Comparison of ENCODE assay signal across 21 cellular contexts in genomic region chr6:13528777-13529343, GRCh38. TPM values are rescaled to one million over a fixed set of nuclear protein-coding genes. Genes with fewer than 3 reads are reported as not detected.
DNase-seq lines count a peak whose midpoint lies in the region; ATAC-seq and TF ChIP-seq lines count a peak whose summit lies in the region.
"Had no signal": no experiment of that assay in that cellular context is flagged by ENCODE, and none has a peak within 500 bp of the region (broad histone marks: within the 10 kb centered on the region; RNA-seq: fewer than 3 reads in every experiment).

No MANE protein-coding gene starts in this region.

- TF ChIP-seq CTCF in Loucy (conservative IDR thresholded peaks at IDR 0.05; ENCODE audit: low read length): no peak
- TF ChIP-seq CTCF in heart right ventricle (IDR thresholded peaks at IDR 0.05): no peak

- no peak overlapping the region for H3K4me3 ChIP-seq in BLaER1
- no peak overlapping the region for H3K4me3 ChIP-seq in Loucy (ENCODE audit: low read length, poor library complexity, severe bottlenecking)
- H3K4me3 ChIP-seq in heart right ventricle: no peak overlapping the region
- H3K4me3 ChIP-seq: thoracic aorta had no signal

- H3K27ac Mint-ChIP-seq in naive thymus-derived CD8-positive, alpha-beta T cell: peak overlapping the region in 7 of 10 donors; percentile 12 to 89 (median 43)
- H3K27ac Mint-ChIP-seq in activated T-cell treated with anti-CD3 and anti-CD28 coated beads, Interleukin-2, amount 50 U/mL, for 24 hours: no peak overlapping the region
- H3K27ac Mint-ChIP-seq: activated naive CD4-positive, alpha-beta T cell treated with anti-CD3 and anti-CD28 coated beads, Interleukin-2, amount 10 ng/mL, durations not matched to agents 7 days and 5 days had no signal

- intact Hi-C loops in heart right ventricle (cut with DNase I): loop anchor here in 5 of 10 donors (2.0 to 5.0 kb wide), 4 partner anchors 42 to 192 kb away; partner anchors contain the start of gene GFOD1 (in 3 of the 5)

- POLR2A ChIA-PET in naive thymus-derived CD8-positive, alpha-beta T cell (lab: Charles Lee): no interaction called here

- ATAC-seq in heart right ventricle: peak; percentile 66 to 92 (median 78)
- no peak for ATAC-seq in naive thymus-derived CD8-positive, alpha-beta T cell

- WGBS in heart right ventricle, 2 donors: 42 to 57% methylated on average over 8 of the region's 8 CpGs

- no peaks in the 10 kb centered on the region for H3K36me3 Mint-ChIP-seq in naive thymus-derived CD8-positive, alpha-beta T cell
- no peaks in the 10 kb centered on the region for H3K36me3 Mint-ChIP-seq in activated T-cell treated with anti-CD3 and anti-CD28 coated beads, Interleukin-2, amount 50 U/mL, for 24 hours (ENCODE audit: low read depth)
- H3K36me3 Mint-ChIP-seq: activated naive CD4-positive, alpha-beta T cell treated with anti-CD3 and anti-CD28 coated beads, Interleukin-2, amount 10 ng/mL, durations not matched to agents 7 days and 5 days; CD8-positive, alpha-beta memory T cell had no signal

- H3K4me3 Mint-ChIP-seq in naive thymus-derived CD8-positive, alpha-beta T cell: no peak overlapping the region
- H3K4me3 Mint-ChIP-seq in activated T-cell treated with anti-CD3 and anti-CD28 coated beads, Interleukin-2, amount 50 U/mL, for 24 hours: no peak overlapping the region
- H3K4me3 Mint-ChIP-seq: activated naive CD4-positive, alpha-beta T cell treated with anti-CD3 and anti-CD28 coated beads, Interleukin-2, amount 10 ng/mL, durations not matched to agents 7 days and 5 days; CD8-positive, alpha-beta memory T cell had no signal

- H3K36me3 ChIP-seq in BLaER1 (no peaks in the 10 kb centered on the region), Loucy (ENCODE audit: insufficient read depth, low read length) (no peaks in the 10 kb centered on the region), heart right ventricle (no peaks in the 10 kb centered on the region)
- H3K36me3 ChIP-seq: thoracic aorta had no signal

- H3F3A ChIP-seq in Loucy (ENCODE audit: low read depth): peaks cover 5% of the 10 kb centered on the region; the same call in 1 of the 2 replicates

- peak overlapping the region; percentile 17; the same call in 1 of the 2 replicates for H3K9ac ChIP-seq in BLaER1
- peak overlapping the region; percentile 15 for H3K9ac ChIP-seq in Loucy (ENCODE audit: low read depth, low read length, poor library complexity, severe bottlenecking)

- no peaks in the 10 kb centered on the region for H3K9me3 Mint-ChIP-seq in naive thymus-derived CD8-positive, alpha-beta T cell
- no peaks in the 10 kb centered on the region for H3K9me3 Mint-ChIP-seq in activated T-cell treated with anti-CD3 and anti-CD28 coated beads, Interleukin-2, amount 50 U/mL, for 24 hours
- H3K9me3 Mint-ChIP-seq: activated naive CD4-positive, alpha-beta T cell treated with anti-CD3 and anti-CD28 coated beads, Interleukin-2, amount 10 ng/mL, durations not matched to agents 7 days and 5 days; CD8-positive, alpha-beta memory T cell had no signal

- H3K9me3 ChIP-seq in BLaER1 (no peaks in the 10 kb centered on the region), Loucy (ENCODE audit: insufficient read depth, low read depth, low read length) (no peaks in the 10 kb centered on the region), heart right ventricle (no peaks in the 10 kb centered on the region)
- H3K9me3 ChIP-seq: thoracic aorta had no signal

- H2AFZ ChIP-seq in Loucy (ENCODE audit: low read length): peak overlapping the region; percentile 67; the same call in 1 of the 2 replicates

- peaks cover 5 to 35% (median 25%) of the 10 kb centered on the region in 4 donors for H3K4me1 Mint-ChIP-seq in naive thymus-derived CD8-positive, alpha-beta T cell
- H3K4me1 Mint-ChIP-seq in activated T-cell treated with anti-CD3 and anti-CD28 coated beads, Interleukin-2, amount 50 U/mL, for 24 hours (ENCODE audit: low read depth): peaks cover 16% of the 10 kb centered on the region

- DNase-seq in heart right ventricle (peak in 1 of 2 donors; percentile 27), DMS 273 (lab: John Stamatoyannopoulos, UW; ENCODE audit: unreplicated experiment) (no peak), AG08396 (ENCODE audit: low spot score) (no peak), NCI-H1092 treated with DMSO at 0.1 percent for 48 hours (lab: John Stamatoyannopoulos, UW) (no peak)
- DNase-seq in naive thymus-derived CD8-positive, alpha-beta T cell: no peak
- DNase-seq in activated T-cell treated with anti-CD3 and anti-CD28 coated beads, Interleukin-2, amount 50 U/mL, for 24 hours: no peak
- DNase-seq: activated CD4-positive, alpha-beta T cell treated with anti-CD3 and anti-CD28 coated beads, Interleukin-2, amount 50 U/mL, for 48 hours; activated naive CD4-positive, alpha-beta T cell treated with anti-CD3 and anti-CD28 coated beads, Interleukin-2, amount 10 ng/mL, durations not matched to agents 7 days and 5 days; activated T-cell treated with anti-CD3 and anti-CD28 coated beads for 4 hours; aorta; CD8-positive, alpha-beta memory T cell; DMS79; KBM-7; MV-4-11; NCI-H187 treated with DMSO at 0.1 percent for 48 hours; NCI-H524 treated with DMSO at 0.1 percent for 48 hours; SIG-M5; stimulated activated CD4-positive, alpha-beta T cell treated with anti-CD3 and anti-CD28 coated beads, Interleukin-15, amount 100 ng/mL, for 24 hours had no signal

- H3K4me2 ChIP-seq in BLaER1 (peak overlapping the region; percentile 39), Loucy (ENCODE audit: low read depth, low read length, poor library complexity, severe bottlenecking) (no peak overlapping the region)

- no peaks in the 10 kb centered on the region for H3K27me3 ChIP-seq in BLaER1
- H3K27me3 ChIP-seq in Loucy (ENCODE audit: insufficient read depth, low read length, poor library complexity, severe bottlenecking): no peaks in the 10 kb centered on the region
- H3K27me3 ChIP-seq in heart right ventricle: no peaks in the 10 kb centered on the region

- no peaks in the 10 kb centered on the region for H4K20me1 ChIP-seq in BLaER1
- no peaks in the 10 kb centered on the region for H4K20me1 ChIP-seq in Loucy (ENCODE audit: insufficient read depth, low read length, poor library complexity, severe bottlenecking)

- H3K4me1 ChIP-seq in BLaER1 (peaks cover 56% of the 10 kb centered on the region), Loucy (ENCODE audit: insufficient read depth, low read length, poor library complexity, severe bottlenecking) (peaks cover 50% of the 10 kb centered on the region), heart right ventricle (peaks cover 5 to 54% (median 42%) of the 10 kb centered on the region in 9 donors)

- H3K27ac ChIP-seq in BLaER1: peak overlapping the region; percentile 76
- peak overlapping the region in 8 of 10 donors; percentile 49 to 86 (median 67) for H3K27ac ChIP-seq in heart right ventricle
- H3K27ac ChIP-seq: thoracic aorta had no signal

- H3K9me2 ChIP-seq in Loucy (replicated peaks; ENCODE audit: low read depth, low read length): no peaks in the 10 kb centered on the region

- H3K27me3 Mint-ChIP-seq in naive thymus-derived CD8-positive, alpha-beta T cell: no peaks in the 10 kb centered on the region
- no peaks in the 10 kb centered on the region for H3K27me3 Mint-ChIP-seq in activated T-cell treated with anti-CD3 and anti-CD28 coated beads, Interleukin-2, amount 50 U/mL, for 24 hours

- H3K79me2 ChIP-seq in Loucy (ENCODE audit: insufficient read depth, low read length): no peaks in the 10 kb centered on the region

RNA-seq across cellular contexts. Expression of gene GFOD1, which starts 41.5 kb away (rescaled TPM):
- total RNA-seq in heart right ventricle: 10 to 100 TPM; 26.5 to 96.5 (median 41.0) TPM
- polyA plus RNA-seq in heart right ventricle: 10 to 100 TPM; 13.8 to 18.2 TPM
- 1 to 10 TPM; 1.7 to 2.0 TPM for total RNA-seq in naive thymus-derived CD8-positive, alpha-beta T cell
- polyA plus RNA-seq in naive thymus-derived CD8-positive, alpha-beta T cell: 1 to 10 TPM in 1 of 3 donors, under 1 TPM in 2; 0.08 to 1.2 (median 0.88) TPM

RNA-seq across cellular contexts. Expression of gene SIRT5, which starts 45.5 kb away (rescaled TPM):
- 10 to 100 TPM; 32.9 to 60.1 (median 47.2) TPM for total RNA-seq in heart right ventricle
- 10 to 100 TPM; 10.8 to 23.4 TPM for polyA plus RNA-seq in heart right ventricle
- total RNA-seq in naive thymus-derived CD8-positive, alpha-beta T cell: 10 to 100 TPM; 23.0 to 24.4 TPM
- polyA plus RNA-seq in naive thymus-derived CD8-positive, alpha-beta T cell: 10 to 100 TPM in 1 of 3 donors, 1 to 10 TPM in 2; 8.7 to 13.0 (median 9.8) TPM

Comparison
In these comparisons a context has a peak if more than half of its experiments do, and no peak if none do; other contexts are left out.
1. ATAC-seq: peak in heart right ventricle (8 of 8); none in naive thymus-derived CD8-positive, alpha-beta T cell (0 of 2).
2. RNA of gene GFOD1, which starts 41.5 kb away (total RNA-seq): 26.5 to 96.5 TPM in heart right ventricle; 1.7 to 2.0 TPM in naive thymus-derived CD8-positive, alpha-beta T cell; every median in the first group is over 4 times any median in the second.